In the genomic region with DNA sequence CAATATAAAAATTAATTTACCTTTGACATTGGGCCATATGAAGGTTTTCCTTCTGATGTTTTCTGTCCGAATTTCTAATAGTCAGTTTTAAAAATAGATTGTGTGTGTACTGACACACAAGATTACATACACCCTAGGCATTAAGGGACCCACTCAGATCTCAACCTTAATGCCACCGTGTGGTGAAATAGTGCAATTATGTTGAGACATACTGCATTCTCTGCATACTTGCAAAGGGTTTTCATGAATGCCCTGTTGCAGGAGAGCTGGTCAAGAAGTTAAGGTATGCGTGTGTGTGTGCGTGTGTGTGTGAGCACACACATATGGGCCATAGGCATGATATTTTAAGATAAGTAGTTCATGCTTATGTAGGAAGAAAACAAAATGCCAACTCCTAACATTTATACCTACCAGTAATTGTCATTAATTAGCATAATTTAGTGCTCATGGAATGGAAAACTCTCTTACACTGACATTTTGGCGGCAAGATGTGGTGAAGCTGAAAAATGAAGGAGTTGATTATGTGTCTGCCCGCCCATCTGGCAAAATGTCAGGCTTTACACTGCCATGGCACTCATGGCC, we compare ENCODE assay signal across 9 cellular contexts. TPM values are rescaled to one million over a fixed set of nuclear protein-coding genes. Genes with fewer than 3 reads are reported as not detected.
A peak's percentile ranks its signal among the peaks of the same experiment; 100 is the strongest.
DNase-seq lines count a peak whose midpoint lies in the region; ATAC-seq and TF ChIP-seq lines count a peak whose summit lies in the region.
"Had no signal": no experiment of that assay in that cellular context is flagged by ENCODE, and none has a peak within 500 bp of the region (broad histone marks: within the 10 kb centered on the region; RNA-seq: fewer than 3 reads in every experiment).

No MANE protein-coding gene starts in this region.

- H2BK120ac ChIP-seq in neuronal stem cell (ENCODE audit: low read depth, low read length) = no peak overlapping the region

- H3K79me2 ChIP-seq in PC-3 (ENCODE audit: low read length) = no peaks in the 10 kb centered on the region

- no peak overlapping the region for H3K4ac ChIP-seq in neuronal stem cell (ENCODE audit: low read length)

- H3K4me1 Mint-ChIP-seq in Caco-2 (ENCODE audit: low read depth, unreplicated experiment) = peaks cover 20% of the 10 kb centered on the region

- peaks cover under 1% of the 10 kb centered on the region for H3K27me3 Mint-ChIP-seq in Caco-2 (ENCODE audit: insufficient read depth, unreplicated experiment)

- no peaks in the 10 kb centered on the region for H3F3A ChIP-seq in PC-3 (ENCODE audit: low read length, unreplicated experiment)

- no peaks in the 10 kb centered on the region for H4K20me1 ChIP-seq in PC-3 (ENCODE audit: low read length)

- H3K27ac Mint-ChIP-seq in Caco-2 (ENCODE audit: unreplicated experiment) = peak overlapping the region; percentile 0

- H3K9me3 Mint-ChIP-seq in Caco-2 (ENCODE audit: unreplicated experiment) = no peaks in the 10 kb centered on the region

- CTCF ChIA-PET in Caco-2 (lab: Charles Lee) = interaction anchor here (0.6 to 1.3 kb wide), 6 partner anchors 23 to 202 kb away, joined by 3 to 17 read pairs (median 4); a partner anchor contains a TSS
- CTCF ChIA-PET in PC-3 (lab: Charles Lee) = interaction anchor here (0.6 to 1.6 kb wide), 5 partner anchors 40 to 776 kb away, joined by 3 to 7 read pairs (median 4); no protein-coding TSS in a partner anchor

- H2AK5ac ChIP-seq in neuronal stem cell (ENCODE audit: low read depth, low read length) = no peak overlapping the region

- H3K9ac ChIP-seq in PC-3 (ENCODE audit: low read length) (no peak overlapping the region), neuronal stem cell (ENCODE audit: low read depth, low read length, poor library complexity) (no peak overlapping the region)

- H3K27me3 ChIP-seq in Caco-2 (replicated peaks; ENCODE audit: control insufficient read depth, insufficient read depth, low read length) (no peaks in the 10 kb centered on the region; the same call in 1 of the 2 replicates), PC-3 (ENCODE audit: low read length) (no peaks in the 10 kb centered on the region), neuronal stem cell (ENCODE audit: control insufficient read depth in 3 of 3, insufficient read depth in 3 of 3, low read depth in 1 of 3, low read length in 3 of 3) (no peaks in the 10 kb centered on the region)

- ATAC-seq in HG02610 (IDR thresholded peaks at IDR 0.05; ENCODE audit: unreplicated experiment) (peak; percentile 69), PC-3 (peak; percentile 92), GM19455 (IDR thresholded peaks at IDR 0.05; ENCODE audit: unreplicated experiment) (no peak)

- intact Hi-C loops in Caco-2 (cut with micrococcal nuclease; ENCODE audit: unreplicated experiment) (loop anchor here (1.0 to 10.0 kb wide), 4 partner anchors 63 to 235 kb away; no protein-coding TSS in a partner anchor), PC-3 (cut with micrococcal nuclease) (loop anchor here (1.0 to 2.0 kb wide), 2 partner anchors 70 to 179 kb away; no protein-coding TSS in a partner anchor)

- H3K14ac ChIP-seq in neuronal stem cell (ENCODE audit: low read length) = no peak overlapping the region

- H3K9me2 ChIP-seq in PC-3 (replicated peaks; ENCODE audit: low read length) = no peaks in the 10 kb centered on the region

- no peak overlapping the region for H4K91ac ChIP-seq in neuronal stem cell (ENCODE audit: low read depth, low read length, poor library complexity)

- H3K4me3 Mint-ChIP-seq in Caco-2 (ENCODE audit: unreplicated experiment) = peak overlapping the region; percentile 36

- no TSS peak for BruUV-seq in Caco-2 (replicated peaks; lab: Mats Ljungman, UMichigan)
- BruUV-seq in PC-3 (replicated peaks; lab: Mats Ljungman, UMichigan) = no TSS peak

- no peak overlapping the region for H2BK12ac ChIP-seq in neuronal stem cell (ENCODE audit: low read length)

- H3K23ac ChIP-seq in neuronal stem cell (ENCODE audit: low read depth, low read length, poor library complexity) = no peak overlapping the region

- POLR2A ChIA-PET in Caco-2 (lab: Charles Lee) (no interaction called here), PC-3 (lab: Charles Lee; ENCODE audit: unreplicated experiment) (no interaction called here)

- H3K4me2 ChIP-seq in PC-3 (ENCODE audit: low read length) = no peak overlapping the region; the same call in 1 of the 2 replicates
- no peak overlapping the region for H3K4me2 ChIP-seq in neuronal stem cell (ENCODE audit: insufficient read depth, low read length, poor library complexity, severe bottlenecking)

- no peak overlapping the region for H2BK5ac ChIP-seq in neuronal stem cell (ENCODE audit: low read length)

- TF ChIP-seq CTCF in Caco-2 (IDR thresholded peaks at IDR 0.05; ENCODE audit: insufficient read depth in 1 of 2, low read depth in 1 of 2, low read length in 1 of 2, severe bottlenecking in 1 of 2, unreplicated experiment in 1 of 2) (peak; percentile 69), PC-3 (conservative IDR thresholded peaks at IDR 0.05; ENCODE audit: low read depth, low read length) (peak; percentile 71), epithelial cell of proximal tubule (conservative IDR thresholded peaks at IDR 0.05; ENCODE audit: low read depth, low read length) (peak; percentile 68)

- no peak overlapping the region for H2BK15ac ChIP-seq in neuronal stem cell (ENCODE audit: low read length)

- peaks cover 15% of the 10 kb centered on the region for H3K4me1 ChIP-seq in Caco-2
- H3K4me1 ChIP-seq in PC-3 (ENCODE audit: insufficient read depth, low read length) = 0 out of 2 replicates have a peak, but pooled peaks cover 9% of the 10 kb centered on the region
- H3K4me1 ChIP-seq in neuronal stem cell (ENCODE audit: control insufficient read depth in 2 of 2, insufficient read depth in 1 of 2, low read depth in 1 of 2, low read length in 2 of 2) = peaks cover 1 to 3% of the 10 kb centered on the region in 2 donors

- H2AFZ ChIP-seq in PC-3 (ENCODE audit: low read length) (no peak overlapping the region), neuronal stem cell (ENCODE audit: low read length) (peak overlapping the region; percentile 5)

- H3K4me3 ChIP-seq in Caco-2 (ENCODE audit: low read depth, low read length) (no peak overlapping the region), PC-3 (ENCODE audit: low read length) (no peak overlapping the region), epithelial cell of proximal tubule (ENCODE audit: low read depth, low read length) (no peak overlapping the region), neuronal stem cell (ENCODE audit: low read length in 2 of 2) (no peak overlapping the region)
- H3K4me3 ChIP-seq: skin epidermis had no signal

- WGBS in neuronal stem cell (ENCODE audit: extremely low coverage in 2 of 2, insufficient read length in 2 of 2, insufficient replicate concordance in 1 of 2), 2 donors = no CpG with 5 or more reads among the region's 6 CpGs

- H3K36me3 ChIP-seq in Caco-2 (ENCODE audit: control insufficient read depth, insufficient read depth, low read length) (no peaks in the 10 kb centered on the region), PC-3 (ENCODE audit: low read depth, low read length) (no peaks in the 10 kb centered on the region), neuronal stem cell (replicated peaks in 1 of 2; ENCODE audit: control insufficient read depth in 2 of 2, insufficient read depth in 2 of 2, low read length in 2 of 2) (no peaks in the 10 kb centered on the region)

- no peak overlapping the region for H3K18ac ChIP-seq in neuronal stem cell (ENCODE audit: low read length)

- no peaks in the 10 kb centered on the region for H3K9me3 ChIP-seq in Caco-2
- no peaks in the 10 kb centered on the region for H3K9me3 ChIP-seq in PC-3 (ENCODE audit: low read length)
- no peaks in the 10 kb centered on the region for H3K9me3 ChIP-seq in neuronal stem cell (replicated peaks in 1 of 2; ENCODE audit: control insufficient read depth in 2 of 2, insufficient read depth in 1 of 2, low read depth in 1 of 2, low read length in 2 of 2)

- no peaks in the 10 kb centered on the region for H3K79me1 ChIP-seq in neuronal stem cell (ENCODE audit: low read depth, low read length)

- peaks cover 6% of the 10 kb centered on the region for H3K36me3 Mint-ChIP-seq in Caco-2 (ENCODE audit: insufficient read depth, unreplicated experiment)

- no peak overlapping the region for H4K8ac ChIP-seq in neuronal stem cell (ENCODE audit: low read depth, low read length)

- H3K27ac ChIP-seq in PC-3 (ENCODE audit: low read length) (no peak overlapping the region), neuronal stem cell (replicated peaks; ENCODE audit: low read length) (no peak overlapping the region)
- H3K27ac ChIP-seq: skin epidermis had no signal

- peak; percentile 75 to 81 for DNase-seq in Caco-2
- peak; percentile 79 for DNase-seq in PC-3
- peak; percentile 74 for DNase-seq in epithelial cell of proximal tubule (ENCODE audit: low read depth)
- peak; percentile 61 for DNase-seq in neuronal stem cell (ENCODE audit: low spot score)
- DNase-seq in activated CD4-positive, CD25-positive, alpha-beta regulatory T cell (lab: John Stamatoyannopoulos, UW) = no peak
- no peak for DNase-seq in inferior parietal cortex (ENCODE audit: extremely low spot score)

RNA-seq across cellular contexts. Expression of a gene that starts 58.8 kb away (rescaled TPM):
- not detected in 2 replicates for total RNA-seq in Caco-2 (2022)
- not detected in 2 replicates for total RNA-seq in PC-3 (2014; rRNA removed)
- total RNA-seq in epithelial cell of proximal tubule = under 0.01 and 0.12 TPM in 2 replicates
- polyA plus RNA-seq in neuronal stem cell (2013, experiment 1 of 2) = not detected
- polyA plus RNA-seq in neuronal stem cell (2013, experiment 2 of 2) = not detected

Comparison
In these comparisons a context has a peak if more than half of its experiments do, and no peak if none do; other contexts are left out.
1. DNase-seq: peak in Caco-2 (2 of 2), PC-3 (single experiment), epithelial cell of proximal tubule (single experiment) and neuronal stem cell (single experiment); none in activated CD4-positive, CD25-positive, alpha-beta regulatory T cell (0 of 4) and inferior parietal cortex (single experiment).
2. Peak in every context shown above with its lines, with median percentiles within 50 percentile points of each other: CTCF ChIP-seq.